1 cellular context compared by ENCODE assay signal in genomic region chr4:152699313-152699712, GRCh38.
TF ChIP-seq lines count a peak whose summit lies in the region.

No MANE protein-coding gene starts in this region.

TF ChIP-seq in WTC11, 78 proteins besides CTCF, POLR2A, EP300 and RAD21 (continued from another document):
- TF ChIP-seq AFF4 (CRISPR knock-in tag; IDR thresholded peaks at IDR 0.05; ENCODE audit: borderline replicate concordance) (no peak), USF1 (CRISPR knock-in tag; IDR thresholded peaks at IDR 0.05) (no peak), ELF4 (CRISPR knock-in tag; IDR thresholded peaks at IDR 0.05; ENCODE audit: low read depth) (no peak), ZNF396 (CRISPR knock-in tag; IDR thresholded peaks at IDR 0.05; ENCODE audit: borderline replicate concordance) (no peak), ZBTB21 (CRISPR knock-in tag; IDR thresholded peaks at IDR 0.05; ENCODE audit: borderline replicate concordance) (no peak)
